ENCODE assay signal across 8 cellular contexts in genomic region chr13:98480915-98481510, GRCh38.
DNase-seq lines count a peak whose midpoint lies in the region; ATAC-seq and TF ChIP-seq lines count a peak whose summit lies in the region.

No MANE protein-coding gene starts in this region.

- intact Hi-C loops in Caco-2 (cut with micrococcal nuclease; ENCODE audit: unreplicated experiment) (loop anchor here (5.0 kb wide), 1 partner anchor 76 kb away; no protein-coding TSS in a partner anchor), heart right ventricle (cut with DNase I) (loop anchor here in 3 of 10 donors (5.0 to 10.0 kb wide), 2 partner anchors 94 to 96 kb away; partner anchors contain the start of gene STK24 (in 3 of the 3))

- peak overlapping the region; percentile 53 for H3K27ac Mint-ChIP-seq in Caco-2 (ENCODE audit: unreplicated experiment)

- no peaks in the 10 kb centered on the region for H3K27me3 ChIP-seq in Caco-2 (replicated peaks; ENCODE audit: control insufficient read depth, insufficient read depth, low read length)
- H3K27me3 ChIP-seq in heart right ventricle = no peaks in the 10 kb centered on the region

- peak; percentile 38 for ATAC-seq in GM21515 (IDR thresholded peaks at IDR 0.05; ENCODE audit: unreplicated experiment)
- ATAC-seq in heart right ventricle = peak in 6 of 8 donors; percentile 16 to 49 (median 38)
- no peak for ATAC-seq in GM18870 (IDR thresholded peaks at IDR 0.05; ENCODE audit: unreplicated experiment)

- H3K9me3 Mint-ChIP-seq in Caco-2 (ENCODE audit: unreplicated experiment) = no peaks in the 10 kb centered on the region

- TF ChIP-seq CTCF in Caco-2 (IDR thresholded peaks at IDR 0.05; ENCODE audit: insufficient read depth in 1 of 2, low read depth in 1 of 2, low read length in 1 of 2, severe bottlenecking in 1 of 2, unreplicated experiment in 1 of 2) (no peak), heart right ventricle (IDR thresholded peaks at IDR 0.05) (no peak)

- H3K4me1 ChIP-seq in Caco-2 = peaks cover 26% of the 10 kb centered on the region
- peaks cover 23 to 100% (median 90%) of the 10 kb centered on the region in 9 donors for H3K4me1 ChIP-seq in heart right ventricle

- DNase-seq in Caco-2 (no peak), SK-N-DZ (ENCODE audit: low spot score) (peak; percentile 23), heart right ventricle (no peak), hippocampal formation (lab: John Stamatoyannopoulos, UW) (no peak), KG1 (lab: John Stamatoyannopoulos, UW) (no peak), G401 (ENCODE audit: low spot score) (no peak)

- POLR2A ChIA-PET in Caco-2 (lab: Charles Lee) = no interaction called here

- H3K27ac ChIP-seq in heart right ventricle = peak overlapping the region in 7 of 10 donors; percentile 3 to 81 (median 14)

- in situ Hi-C loops in G401 (cut with HindIII; ENCODE audit: low sequenced_read_pairs) = loop anchor here (5.0 kb wide), 1 partner anchor 191 kb away; no protein-coding TSS in a partner anchor

- H3K36me3 Mint-ChIP-seq in Caco-2 (ENCODE audit: insufficient read depth, unreplicated experiment) = peaks cover 88% of the 10 kb centered on the region

- H3K9me3 ChIP-seq in Caco-2 = no peaks in the 10 kb centered on the region
- H3K9me3 ChIP-seq in heart right ventricle = no peaks in the 10 kb centered on the region

- WGBS in heart right ventricle, 2 donors = 48 to 56% methylated on average over 11 of the region's 11 CpGs

- CTCF ChIA-PET in Caco-2 (lab: Charles Lee) = no interaction called here

- H3K36me3 ChIP-seq in Caco-2 (ENCODE audit: control insufficient read depth, insufficient read depth, low read length) (peaks cover 4% of the 10 kb centered on the region), heart right ventricle (peaks cover 0 to 5% (median 0%) of the 10 kb centered on the region in 9 donors)

- BruUV-seq in Caco-2 (replicated peaks; lab: Mats Ljungman, UMichigan) = no TSS peak

- no peak overlapping the region for H3K4me3 ChIP-seq in Caco-2 (ENCODE audit: low read depth, low read length)
- H3K4me3 ChIP-seq in heart right ventricle = no peak overlapping the region

- H3K4me1 Mint-ChIP-seq in Caco-2 (ENCODE audit: low read depth, unreplicated experiment) = peaks cover 52% of the 10 kb centered on the region

- H3K27me3 Mint-ChIP-seq in Caco-2 (ENCODE audit: insufficient read depth, unreplicated experiment) = no peaks in the 10 kb centered on the region

- no peak overlapping the region for H3K4me3 Mint-ChIP-seq in Caco-2 (ENCODE audit: unreplicated experiment)
